In the genomic region with DNA sequence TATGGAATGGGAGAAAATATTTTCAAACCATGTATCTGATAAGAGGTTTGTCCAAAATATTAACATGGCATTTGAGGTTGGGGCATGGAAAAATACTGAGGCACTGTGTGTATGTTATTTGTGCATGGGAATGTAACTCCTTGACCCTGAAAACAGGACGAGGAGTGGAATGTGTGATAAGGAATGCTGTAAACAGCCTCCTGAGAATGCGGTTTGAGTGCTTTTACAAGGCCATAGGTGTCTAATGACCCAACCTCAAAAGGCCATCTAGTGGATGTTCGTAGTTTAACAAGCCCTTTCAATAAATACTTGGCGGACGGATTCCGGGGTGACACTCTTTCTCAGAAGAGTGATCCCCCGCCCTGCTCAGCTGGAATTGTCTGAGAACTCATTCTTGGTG, we compare ENCODE assay signal across 9 cellular contexts.
DNase-seq lines count a peak whose midpoint lies in the region; ATAC-seq and TF ChIP-seq lines count a peak whose summit lies in the region.
"Had no signal": no experiment of that assay in that cellular context is flagged by ENCODE, and none has a peak within 500 bp of the region (broad histone marks: within the 10 kb centered on the region; RNA-seq: fewer than 3 reads in every experiment).

No MANE protein-coding gene starts in this region.

- H3K27me3 ChIP-seq in stomach (no peaks in the 10 kb centered on the region), gastrocnemius medialis (no peaks in the 10 kb centered on the region)

- no peak for TF ChIP-seq EP300 in stomach (IDR thresholded peaks at IDR 0.05)

- H3K36me3 ChIP-seq in stomach (no peaks in the 10 kb centered on the region), gastrocnemius medialis (no peaks in the 10 kb centered on the region)

- TF ChIP-seq POLR2A in NB4 (IDR thresholded peaks at IDR 0.05; ENCODE audit: extremely low read depth, insufficient read length), result no peak
- no peak for TF ChIP-seq POLR2A in stomach (IDR thresholded peaks at IDR 0.05)
- no peak for TF ChIP-seq POLR2A in gastrocnemius medialis (IDR thresholded peaks at IDR 0.05)

- no peaks in the 10 kb centered on the region for H3K4me1 Mint-ChIP-seq in osteocyte (ENCODE audit: unreplicated experiment)

- H3K27me3 Mint-ChIP-seq in osteocyte (ENCODE audit: unreplicated experiment), result no peaks in the 10 kb centered on the region

- TF ChIP-seq CTCF in GM12873 (IDR thresholded peaks at IDR 0.05; ENCODE audit: insufficient read depth, low read depth, low read length, missing control alignments) (peak; percentile 44), NB4 (IDR thresholded peaks at IDR 0.05; ENCODE audit: low read depth, low read length) (peak; percentile 33), cardiac fibroblast (IDR thresholded peaks at IDR 0.05; ENCODE audit: low read depth, low read length) (peak; percentile 33), osteocyte (IDR thresholded peaks at IDR 0.05) (peak; percentile 19), stomach (IDR thresholded peaks at IDR 0.05) (peak in 1 of 7 experiments; percentile 13), gastrocnemius medialis (IDR thresholded peaks at IDR 0.05 in 4 of 5, conservative IDR thresholded peaks at IDR 0.05 in 1 of 5) (no peak)

- ATAC-seq in gastrocnemius medialis, result no peak

- no peaks in the 10 kb centered on the region for H3K36me3 Mint-ChIP-seq in osteocyte (ENCODE audit: unreplicated experiment)

- in situ Hi-C loops in gastrocnemius medialis (cut with MboI; ENCODE audit: low sequenced_read_pairs in 4 of 4), result no loop called here

- intact Hi-C loops in stomach (cut with DNase I; ENCODE audit: low total_unique reads) (no loop called here), gastrocnemius medialis (cut with DNase I; ENCODE audit: low total_unique reads) (no loop called here), posterior cingulate gyrus (cut with DNase I) (no loop called here)

- DNase-seq in NB4 (ENCODE audit: low read depth), result peak; percentile 23
- DNase-seq in cardiac fibroblast (ENCODE audit: low read depth in 2 of 2), result peak; percentile 78 to 79
- DNase-seq in osteocyte (ENCODE audit: extremely low spot score, unreplicated experiment), result no peak
- no peak for DNase-seq in stomach
- DNase-seq in gastrocnemius medialis, result no peak
- no peak for DNase-seq in MV-4-11 (lab: John Stamatoyannopoulos, UW)
- no peak for DNase-seq in posterior cingulate gyrus
- DNase-seq: activated T-cell treated with anti-CD3 and anti-CD28 coated beads, Interleukin-2, amount 50 U/mL, for 1 hour had no signal

- H3K27ac Mint-ChIP-seq in osteocyte (ENCODE audit: unreplicated experiment), result no peak overlapping the region

- H3K9me3 ChIP-seq in stomach (peaks cover 0 to 16% (median 6%) of the 10 kb centered on the region in 4 donors), gastrocnemius medialis (no peaks in the 10 kb centered on the region)

- H3K4me1 ChIP-seq in stomach, result no peaks in the 10 kb centered on the region
- no peaks in the 10 kb centered on the region for H3K4me1 ChIP-seq in gastrocnemius medialis

- no peak overlapping the region for H3K27ac ChIP-seq in stomach
- no peak overlapping the region for H3K27ac ChIP-seq in gastrocnemius medialis

- H3K9me3 Mint-ChIP-seq in osteocyte (ENCODE audit: unreplicated experiment), result peaks cover 25% of the 10 kb centered on the region

- 24 to 41% (median 31%) methylated on average over 6 to 7 of the region's 7 CpGs for WGBS in stomach, 5 donors

- H3K4me3 Mint-ChIP-seq in osteocyte (ENCODE audit: unreplicated experiment), result no peak overlapping the region

- H3K4me3 ChIP-seq in NB4 (ENCODE audit: low read depth, low read length) (no peak overlapping the region), cardiac fibroblast (replicated peaks in 1 of 2; ENCODE audit: low read depth in 2 of 2, low read length in 2 of 2) (no peak overlapping the region), stomach (no peak overlapping the region), gastrocnemius medialis (no peak overlapping the region)

Comparison
In these comparisons a context has a peak if more than half of its experiments do, and no peak if none do; other contexts are left out.
1. CTCF ChIP-seq: peak in GM12873 (single experiment), NB4 (single experiment), cardiac fibroblast (single experiment) and osteocyte (single experiment); none in gastrocnemius medialis (0 of 5).
2. DNase-seq: peak in NB4 (single experiment) and cardiac fibroblast (2 of 2); none in osteocyte (single experiment), stomach (single experiment), gastrocnemius medialis (0 of 2), MV-4-11 (single experiment) and posterior cingulate gyrus (0 of 10).